ENCODE assay signal across 13 cellular contexts in genomic region chr2:239394346-239394945, GRCh38.
A peak's percentile ranks its signal among the peaks of the same experiment; 100 is the strongest.
DNase-seq lines count a peak whose midpoint lies in the region; ATAC-seq and TF ChIP-seq lines count a peak whose summit lies in the region.
"Had no signal": no experiment of that assay in that cellular context is flagged by ENCODE, and none has a peak within 500 bp of the region (broad histone marks: within the 10 kb centered on the region; RNA-seq: fewer than 3 reads in every experiment).

No MANE protein-coding gene starts in this region.

- no peaks in the 10 kb centered on the region for H3K27me3 ChIP-seq in rectal smooth muscle tissue (ENCODE audit: control insufficient read depth, insufficient read depth, low read length)

- peak overlapping the region; percentile 94 for H3K27ac ChIP-seq in VCaP
- peak overlapping the region; percentile 60 for H3K27ac ChIP-seq in rectal smooth muscle tissue (ENCODE audit: low read depth, low read length)

- no peak for TF ChIP-seq CTCF in VCaP (conservative IDR thresholded peaks at IDR 0.05)

- H3K9ac ChIP-seq in rectal smooth muscle tissue (ENCODE audit: low read length): no peak overlapping the region

- no peak overlapping the region for H3K4me3 ChIP-seq in rectal smooth muscle tissue (ENCODE audit: low read length)
- H3K4me3 ChIP-seq: smooth muscle cell had no signal

- H3K36me3 ChIP-seq in rectal smooth muscle tissue (ENCODE audit: control insufficient read depth, insufficient read depth, low read length): no peaks in the 10 kb centered on the region

- H3K4me1 ChIP-seq in rectal smooth muscle tissue (ENCODE audit: control insufficient read depth, insufficient read depth, low read length): peaks cover 29% of the 10 kb centered on the region

- no peak for ATAC-seq in GM18519 (IDR thresholded peaks at IDR 0.05; ENCODE audit: low FRiP score, unreplicated experiment)
- ATAC-seq: stimulated activated naive CD8-positive, alpha-beta T cell treated with anti-CD3 and anti-CD28 coated beads, Interleukin-15, Interleukin-2, amounts not matched to agents 100 U/mL and 50 U/mL, for 24 hours had no signal

- DNase-seq in DMS79 treated with DMSO at 0.1 percent for 48 hours (lab: John Stamatoyannopoulos, UW): peak; percentile 90
- peak; percentile 74 for DNase-seq in NCI-H1105 treated with DMSO at 0.1 percent for 48 hours (lab: John Stamatoyannopoulos, UW)
- no peak for DNase-seq in DMS153 (lab: John Stamatoyannopoulos, UW)
- DNase-seq in NCI-H748 treated with DMSO at 0.1 percent for 48 hours (lab: John Stamatoyannopoulos, UW): no peak
- DNase-seq: amniotic stem cell; C1 segment of cervical spinal cord; mesendoderm; nucleus accumbens; stimulated activated naive CD8-positive, alpha-beta T cell treated with anti-CD3 and anti-CD28 coated beads, Interleukin-15, Interleukin-2, amounts not matched to agents 100 U/mL and 50 U/mL, for 24 hours had no signal

Comparison
In these comparisons a context has a peak if more than half of its experiments do, and no peak if none do; other contexts are left out.
1. DNase-seq: peak in DMS79 treated with DMSO at 0.1 percent for 48 hours (single experiment) and NCI-H1105 treated with DMSO at 0.1 percent for 48 hours (single experiment); none in DMS153 (single experiment) and NCI-H748 treated with DMSO at 0.1 percent for 48 hours (single experiment).